17 cellular contexts compared by ENCODE assay signal in genomic region chr16:67943256-67943618, GRCh38. TPM values are rescaled to one million over a fixed set of nuclear protein-coding genes. Genes with fewer than 3 reads are reported as not detected.
DNase-seq lines count a peak whose midpoint lies in the region; ATAC-seq and TF ChIP-seq lines count a peak whose summit lies in the region.
"Had no signal": no experiment of that assay in that cellular context is flagged by ENCODE, and none has a peak within 500 bp of the region (broad histone marks: within the 10 kb centered on the region; RNA-seq: fewer than 3 reads in every experiment).

No MANE protein-coding gene starts in this region.

- no peak overlapping the region for H3K4me3 Mint-ChIP-seq in activated CD4-positive, alpha-beta T cell treated with anti-CD3 and anti-CD28 coated beads, Interleukin-2, amount 10 ng/mL, durations not matched to agents 7 days and 5 days

- no peak for TF ChIP-seq CTCF in right atrium auricular region (IDR thresholded peaks at IDR 0.05)
- no peak for TF ChIP-seq CTCF in prostate gland (IDR thresholded peaks at IDR 0.05)
- no peak for TF ChIP-seq CTCF in upper lobe of left lung (IDR thresholded peaks at IDR 0.05)

- H3K36me3 Mint-ChIP-seq in activated CD4-positive, alpha-beta T cell treated with anti-CD3 and anti-CD28 coated beads, Interleukin-2, amount 10 ng/mL, durations not matched to agents 7 days and 5 days (ENCODE audit: low read depth), result peaks cover 19% of the 10 kb centered on the region

- no peak for DNase-seq in right atrium auricular region (ENCODE audit: low spot score)
- DNase-seq in prostate gland (ENCODE audit: low spot score), result no peak
- no peak for DNase-seq in upper lobe of left lung
- no peak for DNase-seq in activated CD4-positive, alpha-beta T cell treated with anti-CD3 and anti-CD28 coated beads, Interleukin-2, amount 10 ng/mL, durations not matched to agents 7 days and 5 days
- DNase-seq: activated CD4-positive, alpha-beta T cell treated with anti-CD3 and anti-CD28 coated beads for 4 hours; activated CD8-positive, alpha-beta memory T cell treated with anti-CD3 and anti-CD28 coated beads, Interleukin-2, amount 50 U/mL, for 4 hours; activated gamma-delta T cell; Caco-2; EL; foreskin keratinocyte had no signal

- no peaks in the 10 kb centered on the region for H3K27me3 Mint-ChIP-seq in activated CD4-positive, alpha-beta T cell treated with anti-CD3 and anti-CD28 coated beads, Interleukin-2, amount 10 ng/mL, durations not matched to agents 7 days and 5 days

- intact Hi-C loops in prostate gland (cut with DNase I), result no loop called here

- H3K9me3 Mint-ChIP-seq in activated CD4-positive, alpha-beta T cell treated with anti-CD3 and anti-CD28 coated beads, Interleukin-2, amount 10 ng/mL, durations not matched to agents 7 days and 5 days, result no peaks in the 10 kb centered on the region

- H3K4me3 ChIP-seq in right atrium auricular region (no peak overlapping the region), prostate gland (no peak overlapping the region), upper lobe of left lung (no peak overlapping the region)

- 83% methylated on average over 6 of the region's 6 CpGs for WGBS in prostate gland
- 91% methylated on average over 6 of the region's 6 CpGs; no CpG with 5 or more reads in 1 of the 2 donors for WGBS in upper lobe of left lung, 2 donors

- H3K27ac ChIP-seq in cingulate gyrus (ENCODE audit: low read depth, low read length) (peak overlapping the region; percentile 97), right atrium auricular region (peak overlapping the region; percentile 67 to 73), prostate gland (peak overlapping the region; percentile 51 to 59), upper lobe of left lung (peak overlapping the region; percentile 48 to 70 (median 69))
- H3K27ac ChIP-seq: foreskin keratinocyte had no signal

- TF ChIP-seq EP300 in upper lobe of left lung (IDR thresholded peaks at IDR 0.05), result no peak

- no peaks in the 10 kb centered on the region for H3K27me3 ChIP-seq in right atrium auricular region
- H3K27me3 ChIP-seq in prostate gland (replicated peaks; ENCODE audit: insufficient read depth), result no peaks in the 10 kb centered on the region
- H3K27me3 ChIP-seq in upper lobe of left lung, result no peaks in the 10 kb centered on the region
- H3K27me3 ChIP-seq: foreskin keratinocyte had no signal

- H3K36me3 ChIP-seq in right atrium auricular region, result peaks cover 83% of the 10 kb centered on the region
- H3K36me3 ChIP-seq in prostate gland, result peaks cover 12 to 31% of the 10 kb centered on the region in 2 donors
- peaks cover 19 to 93% (median 77%) of the 10 kb centered on the region in 4 donors for H3K36me3 ChIP-seq in upper lobe of left lung

- ATAC-seq in upper lobe of left lung (ENCODE audit: low FRiP score in 2 of 2) (no peak), HG03039 (IDR thresholded peaks at IDR 0.05; ENCODE audit: unreplicated experiment) (no peak), GM19328 (IDR thresholded peaks at IDR 0.05; ENCODE audit: unreplicated experiment) (no peak)

- H3K4me1 ChIP-seq in right atrium auricular region (peaks cover 0 to 54% of the 10 kb centered on the region in 2 donors), prostate gland (replicated peaks) (no peaks in the 10 kb centered on the region), upper lobe of left lung (peaks cover 0 to 29% (median 7%) of the 10 kb centered on the region in 4 donors)
- H3K4me1 ChIP-seq: foreskin keratinocyte had no signal

- peaks cover 31% of the 10 kb centered on the region for H3K4me1 Mint-ChIP-seq in activated CD4-positive, alpha-beta T cell treated with anti-CD3 and anti-CD28 coated beads, Interleukin-2, amount 10 ng/mL, durations not matched to agents 7 days and 5 days

- H3K27ac Mint-ChIP-seq in activated CD4-positive, alpha-beta T cell treated with anti-CD3 and anti-CD28 coated beads, Interleukin-2, amount 10 ng/mL, durations not matched to agents 7 days and 5 days, result no peak overlapping the region

- POLR2A ChIA-PET in activated CD4-positive, alpha-beta T cell treated with anti-CD3 and anti-CD28 coated beads, Interleukin-2, amount 10 ng/mL, durations not matched to agents 7 days and 5 days (lab: Charles Lee), result no interaction called here

- H3K9me3 ChIP-seq in right atrium auricular region (no peaks in the 10 kb centered on the region), prostate gland (no peaks in the 10 kb centered on the region), upper lobe of left lung (no peaks in the 10 kb centered on the region)
- H3K9me3 ChIP-seq: Caco-2 had no signal

- TF ChIP-seq POLR2A in prostate gland (IDR thresholded peaks at IDR 0.05) (no peak), upper lobe of left lung (IDR thresholded peaks at IDR 0.05) (no peak)

- CTCF ChIA-PET in activated CD4-positive, alpha-beta T cell treated with anti-CD3 and anti-CD28 coated beads, Interleukin-2, amount 10 ng/mL, durations not matched to agents 7 days and 5 days (lab: Charles Lee), result interaction anchor here (1.1 to 2.0 kb wide), 5 partner anchors 8 to 60 kb away, joined by 3 to 8 read pairs (median 3); partner anchors contain the start of gene DPEP2

RNA-seq across cellular contexts. Expression of gene LCAT, which starts 0.7 kb away (rescaled TPM):
- total RNA-seq in right atrium auricular region, result 10 to 100 TPM in 1 of 2 donors, 1 to 10 TPM in 1; 2.9 to 11.8 TPM
- 10 to 100 TPM in 1 of 2 donors, 1 to 10 TPM in 1; 6.9 to 17.4 TPM for total RNA-seq in prostate gland
- total RNA-seq in upper lobe of left lung, result 100 to 1,000 TPM in 1 of 6 donors, 10 to 100 TPM in 5; 21.9 to 117 (median 26.1) TPM
- 10 to 100 TPM; 12.9 to 15.3 TPM for total RNA-seq in activated CD4-positive, alpha-beta T cell treated with anti-CD3 and anti-CD28 coated beads, Interleukin-2, amount 10 ng/mL, durations not matched to agents 7 days and 5 days

RNA-seq across cellular contexts. Expression of gene PSMB10, which starts 6.6 kb away (rescaled TPM):
- total RNA-seq in right atrium auricular region (10 to 100 TPM; 37.3 to 38.4 TPM), prostate gland (10 to 100 TPM; 29.9 to 42.5 TPM), upper lobe of left lung (100 to 1,000 TPM in 1 of 6 donors, 10 to 100 TPM in 5; 48.2 to 106 (median 60.6) TPM)
- total RNA-seq in activated CD4-positive, alpha-beta T cell treated with anti-CD3 and anti-CD28 coated beads, Interleukin-2, amount 10 ng/mL, durations not matched to agents 7 days and 5 days, result 100 to 1,000 TPM; 214 to 288 TPM

RNA-seq across cellular contexts. Expression of gene CTRL, which starts 11.6 kb away (rescaled TPM):
- total RNA-seq in right atrium auricular region (under 1 TPM in 1 of 2 donors, not detected in 1; 0.59 TPM), prostate gland (under 1 TPM in 1 of 2 donors, not detected in 1; 0.85 TPM), upper lobe of left lung (1 to 10 TPM; 1.6 to 4.2 (median 2.4) TPM)
- total RNA-seq in activated CD4-positive, alpha-beta T cell treated with anti-CD3 and anti-CD28 coated beads, Interleukin-2, amount 10 ng/mL, durations not matched to agents 7 days and 5 days, result 1 to 10 TPM; 7.2 to 9.4 TPM

RNA-seq across cellular contexts. Expression of gene SLC12A4, which starts 25.2 kb away (rescaled TPM):
- total RNA-seq in right atrium auricular region (10 to 100 TPM; 39.5 to 85.9 TPM), prostate gland (10 to 100 TPM; 32.6 to 89.1 TPM), upper lobe of left lung (100 to 1,000 TPM in 3 of 6 donors, 10 to 100 TPM in 3; 54.6 to 276 (median 98.3) TPM)
- total RNA-seq in activated CD4-positive, alpha-beta T cell treated with anti-CD3 and anti-CD28 coated beads, Interleukin-2, amount 10 ng/mL, durations not matched to agents 7 days and 5 days, result 10 to 100 TPM; 27.1 to 29.5 TPM

RNA-seq across cellular contexts. Expression of gene DPEP3, which starts 37.1 kb away (rescaled TPM):
- total RNA-seq in right atrium auricular region (not detected), prostate gland (10 to 100 TPM in 1 of 2 donors, not detected in 1; 49.9 TPM), upper lobe of left lung (1 to 10 TPM in 1 of 6 donors, under 1 TPM in 3, not detected in 2; 0.15 to 1.0 (median 0.30) TPM)
- under 1 TPM; 0.10 TPM for total RNA-seq in activated CD4-positive, alpha-beta T cell treated with anti-CD3 and anti-CD28 coated beads, Interleukin-2, amount 10 ng/mL, durations not matched to agents 7 days and 5 days
- total RNA-seq: Caco-2, cerebellum, foreskin keratinocyte, H4, left cardiac atrium, myocyte had no signal
